1 cellular context compared by ENCODE assay signal in genomic region chr20:32485126-32485769, GRCh38.
A peak's percentile ranks its signal among the peaks of the same experiment; 100 is the strongest.
TF ChIP-seq lines count a peak whose summit lies in the region.

No MANE protein-coding gene starts in this region.

TF ChIP-seq in HepG2, 621 proteins besides CTCF, POLR2A, EP300 and RAD21 (continued from another document and continues in another):
- no peak for TF ChIP-seq ZNF30 (CRISPR knock-in tag; IDR thresholded peaks at IDR 0.05)
- TF ChIP-seq ZNF546 (CRISPR knock-in tag; conservative IDR thresholded peaks at IDR 0.05): no peak
- no peak for TF ChIP-seq SRSF4 (IDR thresholded peaks at IDR 0.05; ENCODE audit: low read depth, low read length, poor library complexity, severe bottlenecking)
- no peak for TF ChIP-seq GATA4 (IDR thresholded peaks at IDR 0.05; ENCODE audit: borderline replicate concordance, low read depth)
- peak; percentile 46; the same call in 1 of the 2 replicates for TF ChIP-seq DRAP1 (CRISPR knock-in tag; IDR thresholded peaks at IDR 0.05)
- no peak for TF ChIP-seq ZNF350 (CRISPR knock-in tag; IDR thresholded peaks at IDR 0.05; ENCODE audit: borderline replicate concordance, low read depth)
- TF ChIP-seq ZNF318 (CRISPR knock-in tag; IDR thresholded peaks at IDR 0.05): no peak
- TF ChIP-seq ELF3 (CRISPR knock-in tag; IDR thresholded peaks at IDR 0.05): peak; percentile 75; the same call in 1 of the 2 replicates
- TF ChIP-seq ZHX2 (IDR thresholded peaks at IDR 0.05; ENCODE audit: low read depth): no peak
- no peak for TF ChIP-seq ZHX2 (CRISPR knock-in tag; IDR thresholded peaks at IDR 0.05; ENCODE audit: borderline replicate concordance)
- TF ChIP-seq REXO4 (CRISPR knock-in tag; IDR thresholded peaks at IDR 0.05; ENCODE audit: borderline replicate concordance): no peak
- no peak for TF ChIP-seq ZNF850 (CRISPR knock-in tag; conservative IDR thresholded peaks at IDR 0.05)
- TF ChIP-seq MEIS2 (CRISPR knock-in tag; IDR thresholded peaks at IDR 0.05): no peak
- TF ChIP-seq CCAR2 (optimal IDR thresholded peaks at IDR 0.05; ENCODE audit: low read depth, low read length): peak; percentile 24
- TF ChIP-seq ZNF407 (CRISPR knock-in tag; IDR thresholded peaks at IDR 0.05; ENCODE audit: not compliant biosample characterization): no peak
- TF ChIP-seq ZNF451 (CRISPR knock-in tag; IDR thresholded peaks at IDR 0.05): no peak
- no peak for TF ChIP-seq SETDB1 (CRISPR knock-in tag; IDR thresholded peaks at IDR 0.05; ENCODE audit: borderline replicate concordance)
- no peak for TF ChIP-seq MTA1 (CRISPR knock-in tag; IDR thresholded peaks at IDR 0.05; ENCODE audit: borderline replicate concordance)
- no peak for TF ChIP-seq RCOR2 (CRISPR knock-in tag; IDR thresholded peaks at IDR 0.05)
- peak; percentile 26; the same call in 1 of the 2 replicates for TF ChIP-seq RARA (CRISPR knock-in tag; IDR thresholded peaks at IDR 0.05)
